In the genomic region with DNA sequence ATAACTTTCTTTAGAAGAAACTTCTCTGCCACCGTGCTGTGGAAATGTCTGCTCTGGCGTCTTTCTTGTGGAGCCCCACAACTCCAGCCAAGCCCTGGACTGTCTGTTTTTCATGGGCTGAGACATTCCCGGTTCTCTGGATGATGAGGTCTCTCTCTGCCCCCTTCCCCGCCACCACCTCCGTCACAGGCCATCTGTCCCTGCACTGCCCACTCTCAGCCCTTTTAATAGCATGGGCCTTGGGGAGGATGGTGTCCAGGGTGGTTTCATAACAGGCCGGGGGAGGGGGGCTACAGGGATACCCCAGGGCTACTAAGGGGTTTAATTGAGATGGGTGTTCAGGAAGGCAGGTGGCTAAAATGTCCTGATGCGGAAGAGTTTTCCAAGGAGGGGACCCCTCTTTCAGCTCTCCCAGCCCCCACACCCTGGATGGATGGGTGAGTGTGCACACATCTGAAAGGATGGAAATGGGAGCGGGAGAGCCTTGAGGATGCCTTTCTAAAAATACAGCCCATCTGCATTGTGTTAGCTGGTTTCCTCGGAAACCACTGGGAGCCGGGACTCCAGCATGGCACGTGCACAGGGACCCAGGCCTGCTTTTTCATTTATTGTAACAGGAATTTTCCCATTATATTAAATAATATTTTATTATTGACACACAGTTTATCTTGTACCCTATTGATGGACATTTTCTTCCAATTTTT, we compare ENCODE assay signal across 25 cellular contexts. TPM values are rescaled to one million over a fixed set of nuclear protein-coding genes. Genes with fewer than 3 reads are reported as not detected.
DNase-seq lines count a peak whose midpoint lies in the region; ATAC-seq and TF ChIP-seq lines count a peak whose summit lies in the region.
"Had no signal": no experiment of that assay in that cellular context is flagged by ENCODE, and none has a peak within 500 bp of the region (broad histone marks: within the 10 kb centered on the region; RNA-seq: fewer than 3 reads in every experiment).

No MANE protein-coding gene starts in this region.

- H3K9me2 ChIP-seq in neural cell (ENCODE audit: insufficient read depth, low read length) = no peaks in the 10 kb centered on the region

- no peak overlapping the region for H3K4me2 ChIP-seq in neural cell (ENCODE audit: low read length)

- H3K9me3 ChIP-seq in neural cell (ENCODE audit: low read length) = no peaks in the 10 kb centered on the region
- H3K9me3 ChIP-seq: SJSA1 had no signal

- ATAC-seq in left ventricle myocardium superior (peak; percentile 60), GM19455 (IDR thresholded peaks at IDR 0.05; ENCODE audit: unreplicated experiment) (no peak), HG03521 (IDR thresholded peaks at IDR 0.05; ENCODE audit: unreplicated experiment) (no peak), HG02759 (IDR thresholded peaks at IDR 0.05; ENCODE audit: unreplicated experiment) (no peak)
- ATAC-seq: Panc1 had no signal

- H3K4me3 ChIP-seq in neural cell (ENCODE audit: low read length) = no peak overlapping the region
- H3K4me3 ChIP-seq: GM23248, SJSA1 had no signal

- TF ChIP-seq CTCF in chondrocyte (IDR thresholded peaks at IDR 0.05) = no peak
- no peak for TF ChIP-seq CTCF in neural cell (IDR thresholded peaks at IDR 0.05; ENCODE audit: poor library complexity, severe bottlenecking)

- no peak for TF ChIP-seq EP300 in neural cell (conservative IDR thresholded peaks at IDR 0.05; ENCODE audit: poor library complexity, severe bottlenecking)

- no peaks in the 10 kb centered on the region for H3F3A ChIP-seq in neural cell (ENCODE audit: insufficient read depth, low read length, poor library complexity, severe bottlenecking)

- H3K27ac Mint-ChIP-seq in chondrocyte (ENCODE audit: unreplicated experiment) = no peak overlapping the region
- H3K27ac Mint-ChIP-seq: H9, HFFc6 had no signal

- no peaks in the 10 kb centered on the region for H3K27me3 ChIP-seq in neural cell (ENCODE audit: insufficient read depth, low read depth, low read length)
- H3K27me3 ChIP-seq: SJSA1 had no signal

- no peak for TF ChIP-seq RAD21 in neural cell (conservative IDR thresholded peaks at IDR 0.05)

- no peak overlapping the region for H3K4me3 Mint-ChIP-seq in chondrocyte (ENCODE audit: unreplicated experiment)
- H3K4me3 Mint-ChIP-seq: CD8-positive, alpha-beta memory T cell; H9; HFFc6 had no signal

- in situ Hi-C loops in G401 (cut with HindIII; ENCODE audit: low sequenced_read_pairs) = no loop called here

- no peak overlapping the region for H3K27ac ChIP-seq in neural cell (ENCODE audit: low read length)
- H3K27ac ChIP-seq: C4-2B, GM23248, SJSA1 had no signal

- H3K27me3 Mint-ChIP-seq in chondrocyte (ENCODE audit: low read depth) = peaks cover 3% of the 10 kb centered on the region

- no peaks in the 10 kb centered on the region for H3K79me2 ChIP-seq in neural cell (replicated peaks; ENCODE audit: insufficient read depth, low read length)

- no peak overlapping the region for H2AFZ ChIP-seq in neural cell (ENCODE audit: low read depth, low read length)
- H2AFZ ChIP-seq: GM23248 had no signal

- H4K20me1 ChIP-seq in neural cell (ENCODE audit: insufficient read depth) = no peaks in the 10 kb centered on the region

- no peaks in the 10 kb centered on the region for H3K4me1 Mint-ChIP-seq in chondrocyte (ENCODE audit: low read depth)
- H3K4me1 Mint-ChIP-seq: CD8-positive, alpha-beta memory T cell had no signal

- no peaks in the 10 kb centered on the region for H3K9me3 Mint-ChIP-seq in chondrocyte (ENCODE audit: low read depth)
- H3K9me3 Mint-ChIP-seq: CD8-positive, alpha-beta memory T cell; HFFc6 had no signal

- no peaks in the 10 kb centered on the region for H3K36me3 ChIP-seq in neural cell (ENCODE audit: insufficient read depth, low read length)
- H3K36me3 ChIP-seq: SJSA1 had no signal

- H3K36me3 Mint-ChIP-seq in chondrocyte (ENCODE audit: low read depth) = no peaks in the 10 kb centered on the region
- H3K36me3 Mint-ChIP-seq: CD8-positive, alpha-beta memory T cell had no signal

- DNase-seq in G401 (ENCODE audit: low spot score) (peak; percentile 32), chondrocyte (ENCODE audit: low spot score) (peak; percentile 40), left ventricle myocardium superior (peak; percentile 37), NCI-H524 treated with DMSO at 0.1 percent for 48 hours (lab: John Stamatoyannopoulos, UW) (no peak)
- DNase-seq: Calu3; CD8-positive, alpha-beta memory T cell; GF-D8; GM23248; H9; HFFc6; KG1; NCI-H1092; NCI-H1436; NCI-H187 treated with DMSO at 0.1 percent for 48 hours; NCI-H2107; NCI-H2227 treated with DMSO at 0.1 percent for 48 hours; NCI-H510A treated with DMSO at 0.1 percent for 48 hours; NCI-H82 had no signal

- intact Hi-C loops in left ventricle myocardium superior (cut with micrococcal nuclease) = loop anchor here (5.0 kb wide), 1 partner anchor 143 kb away; no protein-coding TSS in a partner anchor

- H3K9ac ChIP-seq in neural cell (ENCODE audit: low read length) = peak overlapping the region; percentile 16
- H3K9ac ChIP-seq: GM23248 had no signal

TF ChIP-seq in neural cell, 6 proteins besides CTCF, POLR2A, EP300 and RAD21:
- TF ChIP-seq REST (IDR thresholded peaks at IDR 0.05; ENCODE audit: borderline replicate concordance) (no peak), MXI1 (conservative IDR thresholded peaks at IDR 0.05; ENCODE audit: poor library complexity, severe bottlenecking) (no peak), SMC3 (conservative IDR thresholded peaks at IDR 0.05; ENCODE audit: poor library complexity) (no peak), TAF1 (IDR thresholded peaks at IDR 0.05; ENCODE audit: low read depth) (no peak), EZH2 (IDR thresholded peaks at IDR 0.05; ENCODE audit: borderline replicate concordance, insufficient read depth, low read length, poor library complexity, severe bottlenecking) (no peak), POLR2AphosphoS5 (IDR thresholded peaks at IDR 0.05) (no peak)
TF ChIP-seq in neural cell: peak in this region for 0.

RNA-seq across cellular contexts. Expression of gene NDRG4, which starts 14.6 kb away (rescaled TPM):
- total RNA-seq in G401 (2014; rRNA removed; shearing (Covaris generic)) = 9.5 and 11.8 TPM in 2 replicates
- total RNA-seq in chondrocyte (5.8 to 8.7 TPM (median 6.0 TPM) in 3 replicates), left ventricle myocardium superior (580 TPM)
- polyA plus RNA-seq in neural cell = 507 and 592 TPM in 2 replicates
- polyA minus RNA-seq in neural cell = 346 and 414 TPM in 2 replicates

RNA-seq across cellular contexts. Expression of gene SETD6, which starts 30.0 kb away (rescaled TPM):
- total RNA-seq in G401 (2014; rRNA removed; shearing (Covaris generic)) = 18.6 and 21.3 TPM in 2 replicates
- 10.4 to 16.4 TPM (median 13.0 TPM) in 3 replicates for total RNA-seq in chondrocyte
- 15.3 TPM for total RNA-seq in left ventricle myocardium superior
- 59.4 and 61.2 TPM in 2 replicates for polyA plus RNA-seq in neural cell
- polyA minus RNA-seq in neural cell = 34.6 and 36.9 TPM in 2 replicates

Comparison
In these comparisons a context has a peak if more than half of its experiments do, and no peak if none do; other contexts are left out.
1. RNA of gene NDRG4, which starts 14.6 kb away (total RNA-seq): 580 TPM in left ventricle myocardium superior (single experiment); 9.5 to 11.8 TPM in G401 and 5.8 to 8.7 TPM in chondrocyte; every median in the first group is over 10 times any median in the second.